Comparison of ENCODE assay signal across 16 cellular contexts in the genomic region with DNA sequence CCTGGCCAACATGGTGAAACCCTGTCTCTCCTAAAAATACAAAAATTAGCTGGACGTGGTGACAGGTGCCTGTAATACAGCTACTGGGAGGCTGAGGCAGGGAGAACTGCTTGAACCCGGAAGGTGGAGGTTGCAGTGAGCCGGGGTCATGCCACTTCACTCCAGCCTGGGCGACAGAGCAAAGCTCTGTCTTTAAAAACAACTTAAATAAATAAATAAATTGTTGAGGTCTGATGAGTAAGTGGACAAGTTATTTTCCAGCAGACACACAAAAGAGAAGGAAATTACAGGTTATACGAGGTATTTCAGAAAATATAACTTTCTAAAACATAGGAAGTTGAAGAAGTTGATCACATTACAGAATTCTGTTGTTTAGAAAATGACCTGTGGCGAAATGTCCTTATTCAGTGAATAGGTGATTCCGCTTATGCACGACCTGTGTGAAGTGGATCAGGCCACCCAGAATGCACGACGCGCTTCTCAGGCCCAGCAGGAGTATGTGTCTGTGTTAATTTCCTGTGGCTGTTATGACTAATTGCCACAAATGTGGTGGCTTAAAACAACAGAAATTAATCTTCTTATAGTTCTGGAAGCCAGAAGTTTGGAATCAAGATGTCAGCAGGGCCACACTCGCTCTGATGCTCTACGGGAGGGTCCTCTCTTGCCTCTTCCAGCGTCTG. TPM values are rescaled to one million over a fixed set of nuclear protein-coding genes. Genes with fewer than 3 reads are reported as not detected.
DNase-seq lines count a peak whose midpoint lies in the region; ATAC-seq, FAIRE-seq and TF ChIP-seq lines count a peak whose summit lies in the region.
"Had no signal": no experiment of that assay in that cellular context is flagged by ENCODE, and none has a peak within 500 bp of the region (broad histone marks: within the 10 kb centered on the region; RNA-seq: fewer than 3 reads in every experiment).

No MANE protein-coding gene starts in this region.

- TF ChIP-seq RAD21 in SK-N-SH (IDR thresholded peaks at IDR 0.05; ENCODE audit: low read length) = no peak

- no peaks in the 10 kb centered on the region for H3K9me3 ChIP-seq in SK-N-SH

- no peak for TF ChIP-seq CTCF in brain microvascular endothelial cell (IDR thresholded peaks at IDR 0.05; ENCODE audit: low read depth, low read length, missing control alignments)
- TF ChIP-seq CTCF in SK-N-SH (IDR thresholded peaks at IDR 0.05) = no peak

- H3K36me3 ChIP-seq in brain microvascular endothelial cell (replicated peaks) = no peaks in the 10 kb centered on the region
- no peaks in the 10 kb centered on the region for H3K36me3 ChIP-seq in SK-N-SH (replicated peaks in 1 of 2; ENCODE audit: control insufficient read depth in 1 of 2, insufficient read depth in 2 of 2, low read length in 1 of 2)

- H3K79me2 ChIP-seq in SK-N-SH (ENCODE audit: insufficient read depth) = no peaks in the 10 kb centered on the region

- TF ChIP-seq POLR2A in H54 (IDR thresholded peaks at IDR 0.05; ENCODE audit: low read depth, low read length) = no peak

- H3F3A ChIP-seq in SK-N-SH (replicated peaks; ENCODE audit: insufficient read depth) = no peaks in the 10 kb centered on the region

- POLR2A ChIA-PET in SK-N-SH (lab: Yijun Ruan, JAX) = no interaction called here

- no peak overlapping the region for H3K9ac ChIP-seq in SK-N-SH

- H3K27me3 ChIP-seq in brain microvascular endothelial cell (replicated peaks) (no peaks in the 10 kb centered on the region), SK-N-SH (ENCODE audit: insufficient read depth) (no peaks in the 10 kb centered on the region)

- WGBS in SK-N-SH (ENCODE audit: low lambda C conversion rate) = 86% methylated on average over 14 of the region's 14 CpGs

- ATAC-seq in HG02852 (IDR thresholded peaks at IDR 0.05; ENCODE audit: unreplicated experiment) = no peak
- ATAC-seq: T-cell had no signal

- in situ Hi-C loops in brain microvascular endothelial cell (cut with HindIII; ENCODE audit: low pct_ligation_motif_present, low sequenced_read_pairs) = no loop called here

- H3K9me2 ChIP-seq in SK-N-SH = no peaks in the 10 kb centered on the region

- H3K4me1 ChIP-seq in SK-N-SH (ENCODE audit: control insufficient read depth in 1 of 2, insufficient read depth in 2 of 2, low read depth in 1 of 2, low read length in 1 of 2) = no peaks in the 10 kb centered on the region

- no peak overlapping the region for H2AFZ ChIP-seq in SK-N-SH (ENCODE audit: low read depth)

- DNase-seq in H54 (ENCODE audit: insufficient read length, low spot score) (peak; percentile 26), NCI-H226 (peak; percentile 21), brain microvascular endothelial cell (peak; percentile 28), pulmonary artery endothelial cell (ENCODE audit: low read depth, low spot score) (peak; percentile 45), SK-N-SH (no peak), NCI-H510A treated with DMSO at 0.1 percent for 48 hours (lab: John Stamatoyannopoulos, UW) (no peak)
- DNase-seq: activated naive CD4-positive, alpha-beta T cell treated with anti-CD3 and anti-CD28 coated beads, Interleukin-2, amount 50 U/mL, for 16 hours; central memory CD4-positive, alpha-beta T cell; DND-41; glutamatergic neuron; islet precursor cell; NCI-H446 treated with DMSO at 0.1 percent for 48 hours; stimulated activated naive CD4-positive, alpha-beta T cell treated with Interleukin-2 at 50 U/mL for 16 hours; T-cell had no signal

- CTCF ChIA-PET in SK-N-SH (lab: Yijun Ruan, JAX) = no interaction called here

- no peaks in the 10 kb centered on the region for H4K20me1 ChIP-seq in SK-N-SH (ENCODE audit: insufficient read depth)

- TF ChIP-seq EP300 in SK-N-SH (IDR thresholded peaks at IDR 0.05; ENCODE audit: borderline replicate concordance in 1 of 2, low read depth in 1 of 2, low read length in 1 of 2) = no peak

- H3K27ac ChIP-seq in brain microvascular endothelial cell (peak overlapping the region; percentile 37), SK-N-SH (ENCODE audit: low read depth in 2 of 2, low read length in 1 of 2) (no peak overlapping the region)

- FAIRE-seq in H54 (lab: Jason Lieb, UNC) = no peak

- no peak overlapping the region for H3K4me3 ChIP-seq in brain microvascular endothelial cell (ENCODE audit: low read depth, low read length)
- no peak overlapping the region for H3K4me3 ChIP-seq in SK-N-SH (ENCODE audit: low read depth in 2 of 2, low read length in 1 of 2)

- no peak overlapping the region for H3K4me2 ChIP-seq in SK-N-SH

TF ChIP-seq in SK-N-SH, 30 proteins besides CTCF, POLR2A, EP300 and RAD21:
- TF ChIP-seq, protein P1, sequence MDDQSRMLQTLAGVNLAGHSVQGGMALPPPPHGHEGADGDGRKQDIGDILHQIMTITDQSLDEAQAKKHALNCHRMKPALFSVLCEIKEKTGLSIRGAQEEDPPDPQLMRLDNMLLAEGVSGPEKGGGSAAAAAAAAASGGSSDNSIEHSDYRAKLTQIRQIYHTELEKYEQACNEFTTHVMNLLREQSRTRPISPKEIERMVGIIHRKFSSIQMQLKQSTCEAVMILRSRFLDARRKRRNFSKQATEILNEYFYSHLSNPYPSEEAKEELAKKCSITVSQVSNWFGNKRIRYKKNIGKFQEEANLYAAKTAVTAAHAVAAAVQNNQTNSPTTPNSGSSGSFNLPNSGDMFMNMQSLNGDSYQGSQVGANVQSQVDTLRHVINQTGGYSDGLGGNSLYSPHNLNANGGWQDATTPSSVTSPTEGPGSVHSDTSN (IDR thresholded peaks at IDR 0.05) = no peak
- TF ChIP-seq POLR2AphosphoS5 (IDR thresholded peaks at IDR 0.05; ENCODE audit: low read depth, low read length) (no peak), FOXM1 (IDR thresholded peaks at IDR 0.05; ENCODE audit: low read depth) (no peak), FOXJ3 (CRISPR knock-in tag; IDR thresholded peaks at IDR 0.05) (no peak), ELF1 (IDR thresholded peaks at IDR 0.05) (no peak), TEAD4 (IDR thresholded peaks at IDR 0.05; ENCODE audit: borderline replicate concordance, insufficient read depth) (no peak), EZH2phosphoT487 (IDR thresholded peaks at IDR 0.05; ENCODE audit: borderline replicate concordance, low read depth) (no peak), JUND (IDR thresholded peaks at IDR 0.05) (no peak), TAF1 (IDR thresholded peaks at IDR 0.05; ENCODE audit: borderline replicate concordance, low read depth, low read length) (no peak), ZBTB33 (IDR thresholded peaks at IDR 0.05; ENCODE audit: borderline replicate concordance, low read depth) (no peak), MXI1 (IDR thresholded peaks at IDR 0.05; ENCODE audit: low read depth, low read length) (no peak), GATA2 (CRISPR knock-in tag; IDR thresholded peaks at IDR 0.05) (no peak), SIN3A (IDR thresholded peaks at IDR 0.05; ENCODE audit: borderline replicate concordance, low read depth, low read length) (no peak), MEF2A (IDR thresholded peaks at IDR 0.05; ENCODE audit: borderline replicate concordance, low read depth) (no peak)
- TF ChIP-seq, protein P2, sequence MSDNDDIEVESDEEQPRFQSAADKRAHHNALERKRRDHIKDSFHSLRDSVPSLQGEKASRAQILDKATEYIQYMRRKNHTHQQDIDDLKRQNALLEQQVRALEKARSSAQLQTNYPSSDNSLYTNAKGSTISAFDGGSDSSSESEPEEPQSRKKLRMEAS (IDR thresholded peaks at IDR 0.05; ENCODE audit: low read depth) = no peak
- TF ChIP-seq, protein P3, sequence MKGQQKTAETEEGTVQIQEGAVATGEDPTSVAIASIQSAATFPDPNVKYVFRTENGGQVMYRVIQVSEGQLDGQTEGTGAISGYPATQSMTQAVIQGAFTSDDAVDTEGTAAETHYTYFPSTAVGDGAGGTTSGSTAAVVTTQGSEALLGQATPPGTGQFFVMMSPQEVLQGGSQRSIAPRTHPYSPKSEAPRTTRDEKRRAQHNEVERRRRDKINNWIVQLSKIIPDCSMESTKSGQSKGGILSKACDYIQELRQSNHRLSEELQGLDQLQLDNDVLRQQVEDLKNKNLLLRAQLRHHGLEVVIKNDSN (IDR thresholded peaks at IDR 0.05; ENCODE audit: borderline replicate concordance, low read depth) = no peak

RNA-seq across cellular contexts. Expression of gene P2RX7, which starts 38.0 kb away (rescaled TPM):
- total RNA-seq in pulmonary artery endothelial cell = 1.7 and 7.6 TPM in 2 replicates
- 0.43 and 0.60 TPM in 2 replicates for polyA plus RNA-seq in SK-N-SH (2012; rRNA removed)
- 0.60 and 0.63 TPM in 2 replicates for polyA plus RNA-seq in SK-N-SH (2012; cell fraction: cytosol; rRNA removed)
- 1.0 and 1.8 TPM in 2 replicates for polyA plus RNA-seq in SK-N-SH (2012; cell fraction: nucleus; rRNA removed)
- total RNA-seq: epithelial cell of proximal tubule had no signal

RNA-seq across cellular contexts. Expression of gene P2RX4, which starts 39.2 kb away (rescaled TPM):
- 70.5 and 80.9 TPM in 2 replicates for total RNA-seq in pulmonary artery endothelial cell
- polyA plus RNA-seq in SK-N-SH (2012; rRNA removed) = 24.2 and 32.2 TPM in 2 replicates
- polyA plus RNA-seq in SK-N-SH (2012; cell fraction: cytosol; rRNA removed) = 13.4 and 22.6 TPM in 2 replicates
- 17.6 and 24.1 TPM in 2 replicates for polyA plus RNA-seq in SK-N-SH (2012; cell fraction: nucleus; rRNA removed)

Comparison
In these comparisons a context has a peak if more than half of its experiments do, and no peak if none do; other contexts are left out.
1. DNase-seq: peak in H54 (single experiment), NCI-H226 (single experiment), brain microvascular endothelial cell (single experiment) and pulmonary artery endothelial cell (single experiment); none in SK-N-SH (single experiment) and NCI-H510A treated with DMSO at 0.1 percent for 48 hours (single experiment).